16 cellular contexts compared by ENCODE assay signal in the genomic region with DNA sequence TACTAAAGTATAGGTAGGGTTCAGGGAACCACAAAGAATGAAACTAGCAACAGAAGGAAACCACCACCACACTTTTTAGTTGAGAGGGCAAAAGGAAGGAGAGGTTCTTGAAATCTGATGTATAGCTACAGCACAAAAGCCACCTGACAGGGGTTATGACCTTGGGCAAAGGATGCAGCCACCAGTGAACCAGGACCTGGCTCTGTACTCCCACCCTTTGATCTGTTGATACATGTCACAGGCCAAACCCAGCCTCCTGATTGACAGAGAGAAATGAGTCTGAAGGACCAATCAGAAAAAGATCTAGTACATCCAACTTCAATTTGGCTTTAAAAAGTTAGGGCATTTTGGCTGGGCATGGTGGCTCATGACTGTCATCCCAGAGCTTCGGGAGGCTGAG.
"Had no signal": no experiment of that assay in that cellular context is flagged by ENCODE, and none has a peak within 500 bp of the region (broad histone marks: within the 10 kb centered on the region; RNA-seq: fewer than 3 reads in every experiment).

No MANE protein-coding gene starts in this region.

- H3K36me3 ChIP-seq: gastroesophageal sphincter, neutrophil, tibial nerve had no signal

- H3K4me3 Mint-ChIP-seq: activated naive CD8-positive, alpha-beta T cell; naive thymus-derived CD8-positive, alpha-beta T cell had no signal

- H3K4me1 ChIP-seq: gastroesophageal sphincter, tibial nerve had no signal

- H3K36me3 Mint-ChIP-seq: naive thymus-derived CD8-positive, alpha-beta T cell had no signal

- H3K27ac Mint-ChIP-seq: activated naive CD8-positive, alpha-beta T cell; naive thymus-derived CD8-positive, alpha-beta T cell had no signal

- DNase-seq: activated CD4-positive, CD25-positive, alpha-beta regulatory T cell treated with anti-CD3 and anti-CD28 coated beads, Interleukin-2, amount 50 U/mL, for 72 hours; activated T-cell treated with anti-CD3 and anti-CD28 coated beads, Interleukin-2, amount 50 U/mL, for 48 hours; anterior cingulate cortex; cerebellar nuclear complex; dermis blood vessel endothelial cell; islet precursor cell; mammary epithelial cell; mucosa of descending colon; naive thymus-derived CD8-positive, alpha-beta T cell; stimulated activated CD4-positive, alpha-beta T cell treated with anti-CD3 and anti-CD28 coated beads, Interleukin-4, amount 100 ng/mL, for 4 hours had no signal

- H3K4me3 ChIP-seq: gastroesophageal sphincter, mucosa of descending colon, skin epidermis, tibial nerve had no signal

- H3K27me3 ChIP-seq: gastroesophageal sphincter, neutrophil, tibial nerve had no signal

- ATAC-seq: gastroesophageal sphincter; left lobe of liver; mucosa of descending colon; naive thymus-derived CD8-positive, alpha-beta T cell had no signal

- H3K27ac ChIP-seq: gastroesophageal sphincter, neutrophil, skin epidermis, tibial nerve had no signal

- H3K27me3 Mint-ChIP-seq: activated naive CD8-positive, alpha-beta T cell; naive thymus-derived CD8-positive, alpha-beta T cell had no signal

- H3K9me3 ChIP-seq: gastroesophageal sphincter, mucosa of descending colon, neutrophil, tibial nerve had no signal
